1 cellular context compared by ENCODE assay signal in genomic region chr2:2014251-2014761, GRCh38.
TF ChIP-seq lines count a peak whose summit lies in the region.

No MANE protein-coding gene starts in this region.

TF ChIP-seq in GM23338, 12 proteins besides CTCF, POLR2A, EP300 and RAD21 (continued from another document):
- TF ChIP-seq ZNF462 (CRISPR knock-in tag; IDR thresholded peaks at IDR 0.05) (no peak), EZH2phosphoT487 (IDR thresholded peaks at IDR 0.05; ENCODE audit: unreplicated experiment) (no peak), ZNF114 (CRISPR knock-in tag; IDR thresholded peaks at IDR 0.05) (no peak), ZNF331 (CRISPR knock-in tag; IDR thresholded peaks at IDR 0.05; ENCODE audit: low read depth) (no peak), JUNB (IDR thresholded peaks at IDR 0.05; ENCODE audit: unreplicated experiment) (no peak), EZH2 (IDR thresholded peaks at IDR 0.05; ENCODE audit: low read depth, unreplicated experiment) (no peak), POLR2AphosphoS5 (IDR thresholded peaks at IDR 0.05; ENCODE audit: low read depth) (no peak), ETS1 (IDR thresholded peaks at IDR 0.05) (no peak), NANOG (IDR thresholded peaks at IDR 0.05; ENCODE audit: borderline replicate concordance) (no peak)
